27 cellular contexts compared by ENCODE assay signal in genomic region chrX:12891167-12891566, GRCh38. TPM values are rescaled to one million over a fixed set of nuclear protein-coding genes. Genes with fewer than 3 reads are reported as not detected.
A peak's percentile ranks its signal among the peaks of the same experiment; 100 is the strongest.
DNase-seq lines count a peak whose midpoint lies in the region; ATAC-seq and TF ChIP-seq lines count a peak whose summit lies in the region.
"Had no signal": no experiment of that assay in that cellular context is flagged by ENCODE, and none has a peak within 500 bp of the region (broad histone marks: within the 10 kb centered on the region; RNA-seq: fewer than 3 reads in every experiment).

No MANE protein-coding gene starts in this region.

- no peak for ATAC-seq in DND-41 (ENCODE audit: insufficient read depth, low read depth)
- ATAC-seq in activated B cell treated with CpG ODN at 0.5 μM for 24 hours (ENCODE audit: low read depth): no peak
- no peak for ATAC-seq in CD8-positive, alpha-beta T cell
- ATAC-seq: activated CD4-positive, CD25-positive, alpha-beta regulatory T cell treated with anti-CD3 and anti-CD28 coated beads, Interleukin-2, amount 50 U/mL, for 24 hours; HCT116; left lobe of liver; Panc1; psoas muscle had no signal

- H3K9ac ChIP-seq in BLaER1 (no peak overlapping the region), DND-41 (ENCODE audit: low read depth, low read length) (no peak overlapping the region)

- CTCF ChIA-PET in activated B cell treated with CpG ODN at 0.5 μM for 24 hours (lab: Charles Lee): interaction anchor here (3.4 kb wide), 1 partner anchor 76 kb away, joined by 50 read pairs; no protein-coding TSS in a partner anchor
- CTCF ChIA-PET in CD8-positive, alpha-beta T cell (lab: Charles Lee): interaction anchor here (1.6 to 2.6 kb wide), 2 partner anchors 10 to 77 kb away, joined by 4 to 11 read pairs; no protein-coding TSS in a partner anchor

- H3K9me3 Mint-ChIP-seq in activated B cell treated with CpG ODN at 0.5 μM for 24 hours: no peaks in the 10 kb centered on the region
- no peaks in the 10 kb centered on the region for H3K9me3 Mint-ChIP-seq in CD8-positive, alpha-beta T cell
- H3K9me3 Mint-ChIP-seq: dendritic cell treated with granulocyte-macrophage colony-stimulating factor and Interleukin-4, amounts not matched to agents 40 ng/mL and 50 ng/mL, for 4 days; stimulated activated naive CD8-positive, alpha-beta T cell treated with anti-CD3 and anti-CD28 coated beads, Interleukin-15, Interleukin-2, amounts not matched to agents 100 ng/mL and 50 ng/mL, for 24 hours had no signal

- DNase-seq in DND-41 (peak; percentile 17), MV-4-11 (lab: John Stamatoyannopoulos, UW) (peak; percentile 82), activated B cell treated with CpG ODN at 0.5 μM for 24 hours (no peak), NCI-H82 treated with DMSO at 0.1 percent for 48 hours (lab: John Stamatoyannopoulos, UW; ENCODE audit: unreplicated experiment) (no peak), GDM1 (lab: John Stamatoyannopoulos, UW) (no peak)
- DNase-seq in CD8-positive, alpha-beta T cell: no peak
- DNase-seq: activated CD8-positive, alpha-beta memory T cell treated with anti-CD3 and anti-CD28 coated beads, Interleukin-2, amount 50 U/mL, for 48 hours; activated effector memory CD4-positive, alpha-beta T cell treated with anti-CD3 and anti-CD28 coated beads, Interleukin-2, amount 50 U/mL, for 16 hours; amniotic stem cell; DMS79; midbrain; NCI-H146; NCI-H2171; NCI-H526; psoas muscle; T1000 had no signal

- no peaks in the 10 kb centered on the region for H3K79me2 ChIP-seq in DND-41 (ENCODE audit: insufficient read depth, low read length)

- H3K27me3 ChIP-seq in BLaER1: peaks cover 85% of the 10 kb centered on the region
- H3K27me3 ChIP-seq in DND-41 (ENCODE audit: insufficient read depth, low read length, poor library complexity): peaks cover 3% of the 10 kb centered on the region
- no peaks in the 10 kb centered on the region for H3K27me3 ChIP-seq in CD8-positive, alpha-beta T cell (ENCODE audit: insufficient read depth, low read length)
- H3K27me3 ChIP-seq: cardiac muscle cell, tibial nerve had no signal

- no peak overlapping the region; the same call in 1 of the 2 replicates for H2AFZ ChIP-seq in DND-41 (ENCODE audit: low read depth, low read length)

- H3K4me3 ChIP-seq in BLaER1: no peak overlapping the region
- H3K4me3 ChIP-seq in DND-41 (ENCODE audit: low read depth in 1 of 2, low read length in 2 of 2): no peak overlapping the region
- H3K4me3 ChIP-seq in CD8-positive, alpha-beta T cell (ENCODE audit: low read depth, low read length): no peak overlapping the region
- H3K4me3 ChIP-seq: cardiac muscle cell, psoas muscle, skin epidermis, tibial nerve had no signal

- no peaks in the 10 kb centered on the region for H3K27me3 Mint-ChIP-seq in activated B cell treated with CpG ODN at 0.5 μM for 24 hours
- no peaks in the 10 kb centered on the region for H3K27me3 Mint-ChIP-seq in CD8-positive, alpha-beta T cell (ENCODE audit: low read depth)
- H3K27me3 Mint-ChIP-seq: dendritic cell treated with granulocyte-macrophage colony-stimulating factor and Interleukin-4, amounts not matched to agents 40 ng/mL and 50 ng/mL, for 4 days; stimulated activated naive CD8-positive, alpha-beta T cell treated with anti-CD3 and anti-CD28 coated beads, Interleukin-15, Interleukin-2, amounts not matched to agents 100 ng/mL and 50 ng/mL, for 24 hours had no signal

- H3K36me3 ChIP-seq in BLaER1 (no peaks in the 10 kb centered on the region), DND-41 (ENCODE audit: insufficient read depth, low read length) (no peaks in the 10 kb centered on the region)
- H3K36me3 ChIP-seq in CD8-positive, alpha-beta T cell (ENCODE audit: insufficient read depth, low read length): no peaks in the 10 kb centered on the region
- H3K36me3 ChIP-seq: cardiac muscle cell, tibial nerve had no signal

- no peak for TF ChIP-seq CTCF in DND-41 (IDR thresholded peaks at IDR 0.05; ENCODE audit: borderline replicate concordance, extremely low read depth, low read length, poor library complexity, severe bottlenecking)
- TF ChIP-seq CTCF in activated B cell treated with CpG ODN at 0.5 μM for 24 hours (IDR thresholded peaks at IDR 0.05): no peak
- TF ChIP-seq CTCF in CD8-positive, alpha-beta T cell (IDR thresholded peaks at IDR 0.05): no peak

- POLR2A ChIA-PET in activated B cell treated with CpG ODN at 0.5 μM for 24 hours (lab: Charles Lee): interaction anchor here (0.5 to 1.6 kb wide), 3 partner anchors 48 to 86 kb away, joined by 3 to 4 read pairs (median 3); no protein-coding TSS in a partner anchor
- POLR2A ChIA-PET in CD8-positive, alpha-beta T cell (lab: Charles Lee): interaction anchor here (0.7 to 1.3 kb wide), 2 partner anchors 10 to 17 kb away, joined by 3 read pairs; no protein-coding TSS in a partner anchor

- H3K9me3 ChIP-seq in BLaER1 (peaks cover 8% of the 10 kb centered on the region; the same call in 1 of the 2 replicates), DND-41 (ENCODE audit: insufficient read depth, low read length, severe bottlenecking) (no peaks in the 10 kb centered on the region)
- no peaks in the 10 kb centered on the region for H3K9me3 ChIP-seq in CD8-positive, alpha-beta T cell (ENCODE audit: low read length)
- H3K9me3 ChIP-seq: psoas muscle, tibial nerve had no signal

- H3K27ac ChIP-seq in BLaER1 (no peak overlapping the region), DND-41 (ENCODE audit: low read length) (peak overlapping the region; percentile 26; the same call in 1 of the 2 replicates)
- H3K27ac ChIP-seq in CD8-positive, alpha-beta T cell (ENCODE audit: low read depth, low read length): no peak overlapping the region
- H3K27ac ChIP-seq: cardiac muscle cell, psoas muscle, tibial nerve had no signal

- H3K4me3 Mint-ChIP-seq in activated B cell treated with CpG ODN at 0.5 μM for 24 hours: peak overlapping the region; percentile 11
- no peak overlapping the region for H3K4me3 Mint-ChIP-seq in CD8-positive, alpha-beta T cell
- H3K4me3 Mint-ChIP-seq: stimulated activated naive CD8-positive, alpha-beta T cell treated with anti-CD3 and anti-CD28 coated beads, Interleukin-15, Interleukin-2, amounts not matched to agents 100 ng/mL and 50 ng/mL, for 24 hours had no signal

- intact Hi-C loops in activated B cell treated with CpG ODN at 0.5 μM for 24 hours (cut with micrococcal nuclease): loop anchor here (5.0 to 10.0 kb wide), 3 partner anchors 39 to 806 kb away; no protein-coding TSS in a partner anchor
- intact Hi-C loops in CD8-positive, alpha-beta T cell (cut with DNase I, micrococcal nuclease): loop anchor here in 1 of 2 experiments (5.0 to 10.0 kb wide), 2 partner anchors 1106 to 1359 kb away; no protein-coding TSS in a partner anchor

- peak overlapping the region; percentile 52 for H3K4me2 ChIP-seq in BLaER1
- H3K4me2 ChIP-seq in DND-41 (ENCODE audit: insufficient read depth, low read length): no peak overlapping the region

- peaks cover 63% of the 10 kb centered on the region for H3K4me1 Mint-ChIP-seq in activated B cell treated with CpG ODN at 0.5 μM for 24 hours
- H3K4me1 Mint-ChIP-seq in CD8-positive, alpha-beta T cell (ENCODE audit: low read depth): peaks cover 25% of the 10 kb centered on the region

- peaks cover 31% of the 10 kb centered on the region for H3K4me1 ChIP-seq in BLaER1
- peaks cover 20% of the 10 kb centered on the region for H3K4me1 ChIP-seq in DND-41 (ENCODE audit: insufficient read depth, low read length)
- peaks cover 3% of the 10 kb centered on the region for H3K4me1 ChIP-seq in CD8-positive, alpha-beta T cell (ENCODE audit: insufficient read depth, low read length)
- H3K4me1 ChIP-seq: psoas muscle had no signal

- H3K27ac Mint-ChIP-seq in activated B cell treated with CpG ODN at 0.5 μM for 24 hours: peak overlapping the region; percentile 88
- no peak overlapping the region for H3K27ac Mint-ChIP-seq in CD8-positive, alpha-beta T cell

- H3K36me3 Mint-ChIP-seq in activated B cell treated with CpG ODN at 0.5 μM for 24 hours (ENCODE audit: low read depth): peaks cover 21% of the 10 kb centered on the region
- H3K36me3 Mint-ChIP-seq in CD8-positive, alpha-beta T cell: no peaks in the 10 kb centered on the region

- H4K20me1 ChIP-seq in BLaER1 (no peaks in the 10 kb centered on the region), DND-41 (ENCODE audit: insufficient read depth, low read length) (no peaks in the 10 kb centered on the region)

RNA-seq across cellular contexts. Expression of gene TLR8, which starts 15.3 kb away (rescaled TPM):
- 0.20 and 0.22 TPM in 2 replicates for total RNA-seq in activated B cell treated with CpG ODN at 0.5 μM for 24 hours
- total RNA-seq in CD8-positive, alpha-beta T cell: not detected
- total RNA-seq: cardiac muscle cell, SK-MEL-5 had no signal

RNA-seq across cellular contexts. Expression of gene TLR7, which starts 24.3 kb away (rescaled TPM):
- 4.6 and 5.4 TPM in 2 replicates for total RNA-seq in activated B cell treated with CpG ODN at 0.5 μM for 24 hours
- total RNA-seq in CD8-positive, alpha-beta T cell: under 1 TPM in 1 of 2 experiments, not detected in 1; 0.16 TPM
- total RNA-seq: cardiac muscle cell, SK-MEL-5 had no signal

Comparison
In these comparisons a context has a peak if more than half of its experiments do, and no peak if none do; other contexts are left out.
1. DNase-seq: peak in DND-41 (single experiment) and MV-4-11 (single experiment); none in activated B cell treated with CpG ODN at 0.5 μM for 24 hours (single experiment), CD8-positive, alpha-beta T cell (0 of 7), NCI-H82 treated with DMSO at 0.1 percent for 48 hours (single experiment) and GDM1 (single experiment).